In genomic region chr20:52305843-52306242, GRCh38 we compare ENCODE assay signal across 19 cellular contexts.
A peak's percentile ranks its signal among the peaks of the same experiment; 100 is the strongest.
DNase-seq lines count a peak whose midpoint lies in the region; ATAC-seq lines count a peak whose summit lies in the region.
"Had no signal": no experiment of that assay in that cellular context is flagged by ENCODE, and none has a peak within 500 bp of the region (broad histone marks: within the 10 kb centered on the region; RNA-seq: fewer than 3 reads in every experiment).

No MANE protein-coding gene starts in this region.

- H3K9me3 Mint-ChIP-seq in CD8-positive, alpha-beta memory T cell, result no peaks in the 10 kb centered on the region
- no peaks in the 10 kb centered on the region for H3K9me3 Mint-ChIP-seq in activated naive CD4-positive, alpha-beta T cell treated with anti-CD3 and anti-CD28 coated beads, Interleukin-2, amount 10 ng/mL, durations not matched to agents 7 days and 5 days
- H3K9me3 Mint-ChIP-seq: HFFc6 had no signal

- H3K36me3 ChIP-seq in CD8-positive, alpha-beta memory T cell (ENCODE audit: insufficient read depth, low read length), result no peaks in the 10 kb centered on the region
- H3K36me3 ChIP-seq: right atrium auricular region, stomach, vagina had no signal

- CTCF ChIA-PET in CD8-positive, alpha-beta memory T cell (lab: Charles Lee), result interaction anchor here (0.8 to 1.5 kb wide), 5 partner anchors 132 to 917 kb away, joined by 3 to 4 read pairs (median 3); no protein-coding TSS in a partner anchor
- CTCF ChIA-PET in activated naive CD4-positive, alpha-beta T cell treated with anti-CD3 and anti-CD28 coated beads, Interleukin-2, amount 10 ng/mL, durations not matched to agents 7 days and 5 days (lab: Charles Lee), result interaction anchor here (1.0 to 1.3 kb wide), 3 partner anchors 12 to 911 kb away, joined by 3 to 4 read pairs (median 3); no protein-coding TSS in a partner anchor

- peaks cover 14 to 32% (median 25%) of the 10 kb centered on the region in 3 donors for H3K4me1 Mint-ChIP-seq in CD8-positive, alpha-beta memory T cell
- H3K4me1 Mint-ChIP-seq in activated naive CD4-positive, alpha-beta T cell treated with anti-CD3 and anti-CD28 coated beads, Interleukin-2, amount 10 ng/mL, durations not matched to agents 7 days and 5 days, result peaks cover 44% of the 10 kb centered on the region

- H3K4me3 Mint-ChIP-seq in CD8-positive, alpha-beta memory T cell, result peak overlapping the region in 5 of 7 donors; percentile 5 to 66 (median 18)
- no peak overlapping the region for H3K4me3 Mint-ChIP-seq in activated naive CD4-positive, alpha-beta T cell treated with anti-CD3 and anti-CD28 coated beads, Interleukin-2, amount 10 ng/mL, durations not matched to agents 7 days and 5 days
- H3K4me3 Mint-ChIP-seq: HFFc6, mesothelial cell of epicardium had no signal

- peaks cover 1 to 6% of the 10 kb centered on the region in 2 donors for H3K27me3 Mint-ChIP-seq in CD8-positive, alpha-beta memory T cell
- H3K27me3 Mint-ChIP-seq in activated naive CD4-positive, alpha-beta T cell treated with anti-CD3 and anti-CD28 coated beads, Interleukin-2, amount 10 ng/mL, durations not matched to agents 7 days and 5 days, result no peaks in the 10 kb centered on the region

- ATAC-seq in HG03442 (IDR thresholded peaks at IDR 0.05; ENCODE audit: unreplicated experiment), result no peak
- no peak for ATAC-seq in GM18502 (IDR thresholded peaks at IDR 0.05; ENCODE audit: poor library complexity, unreplicated experiment)
- ATAC-seq in HG02938 (IDR thresholded peaks at IDR 0.05; ENCODE audit: unreplicated experiment), result no peak
- ATAC-seq: K562 had no signal

- H3K27me3 ChIP-seq in CD8-positive, alpha-beta memory T cell (ENCODE audit: insufficient read depth, low read length, poor library complexity, severe bottlenecking), result no peaks in the 10 kb centered on the region
- H3K27me3 ChIP-seq: right atrium auricular region, stomach, vagina had no signal

- H3K4me3 ChIP-seq in CD8-positive, alpha-beta memory T cell (ENCODE audit: low read length), result no peak overlapping the region
- H3K4me3 ChIP-seq: K562, right atrium auricular region, stomach, vagina had no signal

- no peaks in the 10 kb centered on the region for H3K9me3 ChIP-seq in CD8-positive, alpha-beta memory T cell (ENCODE audit: low read length)
- H3K9me3 ChIP-seq: right atrium auricular region, stomach, vagina had no signal

- peak in 2 of 5 donors; percentile 3 to 55 for DNase-seq in CD8-positive, alpha-beta memory T cell
- peak; percentile 21 to 42 for DNase-seq in activated CD4-positive, alpha-beta T cell treated with anti-CD3 and anti-CD28 coated beads, Interleukin-2, amount 50 U/mL, for 48 hours
- DNase-seq in activated naive CD4-positive, alpha-beta T cell treated with anti-CD3 and anti-CD28 coated beads, Interleukin-2, amount 10 ng/mL, durations not matched to agents 7 days and 5 days, result peak; percentile 58
- peak; percentile 24 for DNase-seq in stimulated activated CD4-positive, alpha-beta T cell treated with anti-CD3 and anti-CD28 coated beads, Interleukin-4, amount 100 ng/mL, for 24 hours
- no peak for DNase-seq in DMS53 (lab: John Stamatoyannopoulos, UW)
- DNase-seq: activated CD4-positive, CD25-positive, alpha-beta regulatory T cell; DMS153; effector memory CD4-positive, alpha-beta T cell; HFFc6; NCI-H1105; NK-92 treated with Interleukin-12 subunit alpha and Interleukin-12 subunit beta, amount 100 ng/mL, for 24 hours; stomach had no signal

- peak overlapping the region in 6 of 8 donors; percentile 27 to 70 (median 59) for H3K27ac Mint-ChIP-seq in CD8-positive, alpha-beta memory T cell
- H3K27ac Mint-ChIP-seq in activated naive CD4-positive, alpha-beta T cell treated with anti-CD3 and anti-CD28 coated beads, Interleukin-2, amount 10 ng/mL, durations not matched to agents 7 days and 5 days, result peak overlapping the region; percentile 86
- H3K27ac Mint-ChIP-seq: HFFc6, mesothelial cell of epicardium had no signal

- H3K27ac ChIP-seq in CD8-positive, alpha-beta memory T cell (ENCODE audit: low read depth, low read length), result no peak overlapping the region
- H3K27ac ChIP-seq: right atrium auricular region, stomach, vagina had no signal

- H3K36me3 Mint-ChIP-seq in CD8-positive, alpha-beta memory T cell, result no peaks in the 10 kb centered on the region
- peaks cover 1% of the 10 kb centered on the region for H3K36me3 Mint-ChIP-seq in activated naive CD4-positive, alpha-beta T cell treated with anti-CD3 and anti-CD28 coated beads, Interleukin-2, amount 10 ng/mL, durations not matched to agents 7 days and 5 days
- H3K36me3 Mint-ChIP-seq: mesothelial cell of epicardium had no signal

- POLR2A ChIA-PET in CD8-positive, alpha-beta memory T cell (lab: Charles Lee), result interaction anchor here (0.6 kb wide), 1 partner anchor 711 kb away, joined by 4 read pairs; no protein-coding TSS in a partner anchor

- peaks cover 34% of the 10 kb centered on the region for H3K4me1 ChIP-seq in CD8-positive, alpha-beta memory T cell (ENCODE audit: insufficient read depth, low read length)
- H3K4me1 ChIP-seq: right atrium auricular region, stomach, vagina had no signal
